Comparison of ENCODE assay signal across 1 cellular context in genomic region chr12:112409064-112409905, GRCh38.
TF ChIP-seq lines count a peak whose summit lies in the region.

Gene RPL6, minus strand, starts transcription at chr12:112409605. Its CDS starts 949 bp downstream, at chr12:112408656.

TF ChIP-seq in HepG2, 621 proteins besides CTCF, POLR2A, EP300 and RAD21 (continued from another document and continues in another):
- TF ChIP-seq SMC3 (IDR thresholded peaks at IDR 0.05; ENCODE audit: low read length) (no peak), TCF7 (IDR thresholded peaks at IDR 0.05; ENCODE audit: low read depth) (no peak), ZNF160 (CRISPR knock-in tag; IDR thresholded peaks at IDR 0.05) (no peak), MXD1 (CRISPR knock-in tag; IDR thresholded peaks at IDR 0.05) (no peak; the same call in 1 of the 2 replicates), WIZ (CRISPR knock-in tag; IDR thresholded peaks at IDR 0.05) (no peak), ZNF710 (CRISPR knock-in tag; IDR thresholded peaks at IDR 0.05; ENCODE audit: borderline replicate concordance) (no peak), HINFP (CRISPR knock-in tag; IDR thresholded peaks at IDR 0.05; ENCODE audit: low read depth) (0 out of 2 replicates have a peak, but pooled peaks have one; percentile 63), BHLHE40 (IDR thresholded peaks at IDR 0.05; ENCODE audit: low read length) (0 out of 2 replicates have a peak, but pooled peaks have one; percentile 3), PRMT3 (CRISPR knock-in tag; IDR thresholded peaks at IDR 0.05; ENCODE audit: borderline replicate concordance, low read depth) (0 out of 2 replicates have a peak, but pooled peaks have one; percentile 22), PHB2 (IDR thresholded peaks at IDR 0.05; ENCODE audit: partially characterized antibody) (no peak), NFIC (IDR thresholded peaks at IDR 0.05; ENCODE audit: low read length) (peak; percentile 60; the same call in 1 of the 2 replicates), JARID2 (CRISPR knock-in tag; IDR thresholded peaks at IDR 0.05; ENCODE audit: insufficient replicate concordance) (no peak), HDAC1 (CRISPR knock-in tag; IDR thresholded peaks at IDR 0.05) (peak; percentile 79), ZNF766 (CRISPR knock-in tag; IDR thresholded peaks at IDR 0.05; ENCODE audit: borderline replicate concordance) (peak; percentile 95; the same call in 1 of the 2 replicates), ZNF564 (CRISPR knock-in tag; IDR thresholded peaks at IDR 0.05) (peak; percentile 68; the same call in 1 of the 2 replicates), MTA3 (CRISPR knock-in tag; IDR thresholded peaks at IDR 0.05) (no peak), ZNF530 (CRISPR knock-in tag; IDR thresholded peaks at IDR 0.05; ENCODE audit: low read depth) (no peak), ZZZ3 (CRISPR knock-in tag; IDR thresholded peaks at IDR 0.05; ENCODE audit: borderline replicate concordance) (peak; percentile 100), BCL3 (CRISPR knock-in tag; IDR thresholded peaks at IDR 0.05) (no peak; the same call in 1 of the 2 replicates), AGO1 (IDR thresholded peaks at IDR 0.05; ENCODE audit: low read depth, low read length, poor library complexity, severe bottlenecking) (no peak), E2F5 (CRISPR knock-in tag; conservative IDR thresholded peaks at IDR 0.05) (no peak), CREB3 (CRISPR knock-in tag; IDR thresholded peaks at IDR 0.05) (no peak), GPBP1L1 (CRISPR knock-in tag; IDR thresholded peaks at IDR 0.05) (no peak), TBX3 (IDR thresholded peaks at IDR 0.05; ENCODE audit: borderline replicate concordance) (no peak), ZNF891 (CRISPR knock-in tag; IDR thresholded peaks at IDR 0.05) (peak; percentile 97), ZNF501 (CRISPR knock-in tag; IDR thresholded peaks at IDR 0.05) (peak; percentile 87; the same call in 1 of the 2 replicates), ZKSCAN1 (IDR thresholded peaks at IDR 0.05; ENCODE audit: low read length) (no peak; the same call in 1 of the 2 replicates), BCL6 (CRISPR knock-in tag; IDR thresholded peaks at IDR 0.05) (peak; percentile 51; the same call in 1 of the 2 replicates), CBX5 (CRISPR knock-in tag; IDR thresholded peaks at IDR 0.05; ENCODE audit: borderline replicate concordance) (peak; percentile 19; the same call in 1 of the 2 replicates), ZNF232 (CRISPR knock-in tag; IDR thresholded peaks at IDR 0.05; ENCODE audit: borderline replicate concordance) (no peak; the same call in 1 of the 2 replicates), ZNF747 (CRISPR knock-in tag; IDR thresholded peaks at IDR 0.05; ENCODE audit: borderline replicate concordance) (peak; percentile 82), ZNF776 (CRISPR knock-in tag; IDR thresholded peaks at IDR 0.05) (no peak), ZHX1 (CRISPR knock-in tag; IDR thresholded peaks at IDR 0.05; ENCODE audit: low read depth) (no peak), CBFB (CRISPR knock-in tag; IDR thresholded peaks at IDR 0.05) (no peak), SNAPC5 (CRISPR knock-in tag; IDR thresholded peaks at IDR 0.05; ENCODE audit: borderline replicate concordance) (no peak), ZNF709 (CRISPR knock-in tag; IDR thresholded peaks at IDR 0.05) (no peak), EED (CRISPR knock-in tag; IDR thresholded peaks at IDR 0.05) (peak; percentile 88), HNF1A (IDR thresholded peaks at IDR 0.05; ENCODE audit: low read depth) (peak; percentile 40; the same call in 1 of the 2 replicates), HNF1A (CRISPR knock-in tag; IDR thresholded peaks at IDR 0.05; ENCODE audit: borderline replicate concordance) (no peak; the same call in 1 of the 2 replicates), SRSF4 (IDR thresholded peaks at IDR 0.05; ENCODE audit: low read depth, low read length, poor library complexity, severe bottlenecking) (no peak), ZNF589 (CRISPR knock-in tag; conservative IDR thresholded peaks at IDR 0.05) (no peak; the same call in 1 of the 2 replicates), ZNF572 (CRISPR knock-in tag; IDR thresholded peaks at IDR 0.05) (no peak), ZNF777 (CRISPR knock-in tag; IDR thresholded peaks at IDR 0.05) (no peak), ZFP82 (CRISPR knock-in tag; IDR thresholded peaks at IDR 0.05; ENCODE audit: borderline replicate concordance) (0 out of 2 replicates have a peak, but pooled peaks have one; percentile 57), ZNF362 (CRISPR knock-in tag; IDR thresholded peaks at IDR 0.05; ENCODE audit: borderline replicate concordance) (peak; percentile 54; the same call in 1 of the 2 replicates)
